Comparison of ENCODE assay signal across 7 cellular contexts in genomic region chr19:3433805-3434540, GRCh38. TPM values are rescaled to one million over a fixed set of nuclear protein-coding genes. Genes with fewer than 3 reads are reported as not detected.
DNase-seq lines count a peak whose midpoint lies in the region; ATAC-seq and TF ChIP-seq lines count a peak whose summit lies in the region.

No MANE protein-coding gene starts in this region.

- ATAC-seq in stimulated activated naive B cell treated with anti-CD40 and anti-IgM and Interleukin-4, amounts not matched to agents 10 μg/mL and 1 μg/mL and 100 μg/mL, for 72 hours (replicated peaks), result no peak
- no peak for ATAC-seq in activated CD4-positive, CD25-positive, alpha-beta regulatory T cell treated with anti-CD3 and anti-CD28 coated beads, Interleukin-2, amount 50 U/mL, for 24 hours
- ATAC-seq in foreskin keratinocyte (no peak), mucosa of descending colon (no peak)

- TF ChIP-seq CTCF in HFFc6 (IDR thresholded peaks at IDR 0.05), result no peak
- TF ChIP-seq CTCF in foreskin keratinocyte (conservative IDR thresholded peaks at IDR 0.05), result no peak
- no peak for TF ChIP-seq CTCF in mucosa of descending colon (IDR thresholded peaks at IDR 0.05)

- CTCF ChIA-PET in activated CD4-positive, alpha-beta memory T cell treated with anti-CD3 and anti-CD28 coated beads, Interleukin-2, amount 10 ng/mL, durations not matched to agents 7 days and 5 days (lab: Charles Lee), result interaction anchor here (1.0 to 1.6 kb wide), 2 partner anchors 9 to 37 kb away, joined by 3 to 4 read pairs; no protein-coding TSS in a partner anchor

- POLR2A ChIA-PET in activated CD4-positive, alpha-beta memory T cell treated with anti-CD3 and anti-CD28 coated beads, Interleukin-2, amount 10 ng/mL, durations not matched to agents 7 days and 5 days (lab: Charles Lee), result interaction anchor here (0.7 to 1.0 kb wide), 2 partner anchors 50 to 74 kb away, joined by 3 read pairs; no protein-coding TSS in a partner anchor

- H3K27me3 Mint-ChIP-seq in HFFc6 (ENCODE audit: insufficient read depth), result peaks cover 9% of the 10 kb centered on the region
- no peaks in the 10 kb centered on the region for H3K27me3 Mint-ChIP-seq in activated CD4-positive, alpha-beta memory T cell treated with anti-CD3 and anti-CD28 coated beads, Interleukin-2, amount 10 ng/mL, durations not matched to agents 7 days and 5 days
- H3K27me3 Mint-ChIP-seq in stimulated activated naive B cell treated with anti-CD40 and anti-IgM and Interleukin-4, amounts not matched to agents 10 μg/mL and 1 μg/mL and 100 μg/mL, for 72 hours, result no peaks in the 10 kb centered on the region

- no peak overlapping the region for H3K27ac ChIP-seq in foreskin keratinocyte

- H3K27me3 ChIP-seq in foreskin keratinocyte, result no peaks in the 10 kb centered on the region

- no peak overlapping the region for H3K4me3 ChIP-seq in mucosa of descending colon

- H3K36me3 ChIP-seq in mucosa of descending colon (ENCODE audit: low read depth), result no peaks in the 10 kb centered on the region

- H3K4me1 Mint-ChIP-seq in HFFc6 (ENCODE audit: low read depth), result peaks cover 23% of the 10 kb centered on the region
- peaks cover 16% of the 10 kb centered on the region for H3K4me1 Mint-ChIP-seq in activated CD4-positive, alpha-beta memory T cell treated with anti-CD3 and anti-CD28 coated beads, Interleukin-2, amount 10 ng/mL, durations not matched to agents 7 days and 5 days
- peaks cover 16 to 35% of the 10 kb centered on the region in 2 donors for H3K4me1 Mint-ChIP-seq in stimulated activated naive B cell treated with anti-CD40 and anti-IgM and Interleukin-4, amounts not matched to agents 10 μg/mL and 1 μg/mL and 100 μg/mL, for 72 hours

- H3K4me1 ChIP-seq in foreskin keratinocyte, result no peaks in the 10 kb centered on the region
- peaks cover 16% of the 10 kb centered on the region for H3K4me1 ChIP-seq in mucosa of descending colon (ENCODE audit: low read depth)

- no peaks in the 10 kb centered on the region for H3K9me3 ChIP-seq in mucosa of descending colon

- intact Hi-C loops in mucosa of descending colon (cut with DNase I, micrococcal nuclease), result no loop called here

- peaks cover 29% of the 10 kb centered on the region for H3K36me3 Mint-ChIP-seq in HFFc6 (ENCODE audit: low read depth)
- peaks cover 11% of the 10 kb centered on the region for H3K36me3 Mint-ChIP-seq in activated CD4-positive, alpha-beta memory T cell treated with anti-CD3 and anti-CD28 coated beads, Interleukin-2, amount 10 ng/mL, durations not matched to agents 7 days and 5 days (ENCODE audit: low read depth)
- peaks cover 20 to 26% of the 10 kb centered on the region in 2 donors for H3K36me3 Mint-ChIP-seq in stimulated activated naive B cell treated with anti-CD40 and anti-IgM and Interleukin-4, amounts not matched to agents 10 μg/mL and 1 μg/mL and 100 μg/mL, for 72 hours

- peak overlapping the region; percentile 82 for H3K4me3 Mint-ChIP-seq in HFFc6
- peak overlapping the region; percentile 97 for H3K4me3 Mint-ChIP-seq in activated CD4-positive, alpha-beta memory T cell treated with anti-CD3 and anti-CD28 coated beads, Interleukin-2, amount 10 ng/mL, durations not matched to agents 7 days and 5 days
- peak overlapping the region; percentile 96 to 99 for H3K4me3 Mint-ChIP-seq in stimulated activated naive B cell treated with anti-CD40 and anti-IgM and Interleukin-4, amounts not matched to agents 10 μg/mL and 1 μg/mL and 100 μg/mL, for 72 hours

- peaks cover 8% of the 10 kb centered on the region for H3K9me3 Mint-ChIP-seq in HFFc6
- peaks cover 2% of the 10 kb centered on the region for H3K9me3 Mint-ChIP-seq in activated CD4-positive, alpha-beta memory T cell treated with anti-CD3 and anti-CD28 coated beads, Interleukin-2, amount 10 ng/mL, durations not matched to agents 7 days and 5 days
- H3K9me3 Mint-ChIP-seq in stimulated activated naive B cell treated with anti-CD40 and anti-IgM and Interleukin-4, amounts not matched to agents 10 μg/mL and 1 μg/mL and 100 μg/mL, for 72 hours, result no peaks in the 10 kb centered on the region

- no peak for DNase-seq in HFFc6
- no peak for DNase-seq in activated CD4-positive, alpha-beta memory T cell treated with anti-CD3 and anti-CD28 coated beads, Interleukin-2, amount 10 ng/mL, durations not matched to agents 7 days and 5 days
- DNase-seq in islet precursor cell, result peak; percentile 40
- DNase-seq in stimulated activated naive B cell treated with anti-CD40 and anti-IgM and Interleukin-4, amounts not matched to agents 10 μg/mL and 1 μg/mL and 100 μg/mL, for 72 hours, result no peak
- DNase-seq in foreskin keratinocyte, result no peak
- DNase-seq in mucosa of descending colon, result no peak

- peak overlapping the region; percentile 93 for H3K27ac Mint-ChIP-seq in HFFc6
- H3K27ac Mint-ChIP-seq in activated CD4-positive, alpha-beta memory T cell treated with anti-CD3 and anti-CD28 coated beads, Interleukin-2, amount 10 ng/mL, durations not matched to agents 7 days and 5 days, result peak overlapping the region; percentile 95
- H3K27ac Mint-ChIP-seq in stimulated activated naive B cell treated with anti-CD40 and anti-IgM and Interleukin-4, amounts not matched to agents 10 μg/mL and 1 μg/mL and 100 μg/mL, for 72 hours, result peak overlapping the region; percentile 100

RNA-seq across cellular contexts. Expression of gene SMIM24, which starts 46.4 kb away (rescaled TPM):
- total RNA-seq in HFFc6 (2021; fragmentation: NEBNext Ultra II Directional; extraction: Animal tissue kit (Norgen Biotek cat#: 25700)), result not detected
- total RNA-seq in activated CD4-positive, alpha-beta memory T cell treated with anti-CD3 and anti-CD28 coated beads, Interleukin-2, amount 10 ng/mL, durations not matched to agents 7 days and 5 days, result not detected
- total RNA-seq in foreskin keratinocyte, result not detected in 2 replicates
- polyA plus RNA-seq in foreskin keratinocyte, result 0.08 TPM in 1 of 2 replicates, not detected in the other
- 10 to 100 TPM in 2 of 3 donors, 1 to 10 TPM in 1; 8.5 to 62.5 (median 41.8) TPM for total RNA-seq in mucosa of descending colon

RNA-seq across cellular contexts. Expression of gene SMIM44, which starts 49.3 kb away (rescaled TPM):
- not detected for total RNA-seq in HFFc6 (2021; fragmentation: NEBNext Ultra II Directional; extraction: Animal tissue kit (Norgen Biotek cat#: 25700))
- total RNA-seq in activated CD4-positive, alpha-beta memory T cell treated with anti-CD3 and anti-CD28 coated beads, Interleukin-2, amount 10 ng/mL, durations not matched to agents 7 days and 5 days, result not detected
- total RNA-seq in foreskin keratinocyte (not detected in 2 replicates), mucosa of descending colon (1 to 10 TPM; 1.1 to 5.5 (median 5.5) TPM)
- polyA plus RNA-seq in foreskin keratinocyte, result not detected in 2 replicates
